In genomic region chr9:85944672-85945071, GRCh38 we compare ENCODE assay signal across 16 cellular contexts.
"Had no signal": no experiment of that assay in that cellular context is flagged by ENCODE, and none has a peak within 500 bp of the region (broad histone marks: within the 10 kb centered on the region; RNA-seq: fewer than 3 reads in every experiment).

No MANE protein-coding gene starts in this region.

- ATAC-seq: activated T-cell treated with anti-CD3 and anti-CD28 coated beads, Interleukin-2, amount 50 U/mL, for 72 hours; left ventricle myocardium superior had no signal

- H3K27ac Mint-ChIP-seq: activated CD4-positive, alpha-beta memory T cell treated with anti-CD3 and anti-CD28 coated beads for 36 hours; activated T-cell treated with anti-CD3 and anti-CD28 coated beads, Interleukin-2, amount 50 U/mL, for 72 hours had no signal

- H3K9me3 Mint-ChIP-seq: activated CD4-positive, alpha-beta memory T cell treated with anti-CD3 and anti-CD28 coated beads for 36 hours had no signal

- H3K4me3 ChIP-seq: cardiac muscle cell, colonic mucosa, ovary, tibial artery had no signal

- H3K27me3 ChIP-seq: cardiac muscle cell, colonic mucosa, ovary, tibial artery had no signal

- H3K27me3 Mint-ChIP-seq: activated CD4-positive, alpha-beta memory T cell treated with anti-CD3 and anti-CD28 coated beads for 36 hours had no signal

- DNase-seq: activated CD4-positive, alpha-beta memory T cell treated with anti-CD3 and anti-CD28 coated beads for 36 hours; activated CD8-positive, alpha-beta memory T cell treated with anti-CD3 and anti-CD28 coated beads, Interleukin-2, amount 50 U/mL, for 4 hours; activated gamma-delta T cell treated with Interleukin-2 at 50 U/mL for 16 hours; activated T-cell treated with anti-CD3 and anti-CD28 coated beads, Interleukin-2, amount 50 U/mL, for 72 hours; colonic mucosa; effector CD4-positive, alpha-beta T cell; left ventricle myocardium superior; mesendoderm; ovary; stimulated activated CD4-positive, alpha-beta T cell treated with anti-CD3 and anti-CD28 coated beads, Interleukin-15, amount 100 ng/mL, for 24 hours; stimulated activated CD4-positive, alpha-beta T cell treated with anti-CD3 and anti-CD28 coated beads, Interleukin-4, amount 100 ng/mL, for 4 hours; SW 1271; tibial artery had no signal

- H3K36me3 ChIP-seq: colonic mucosa, ovary, tibial artery had no signal

- H3K4me3 Mint-ChIP-seq: activated CD4-positive, alpha-beta memory T cell treated with anti-CD3 and anti-CD28 coated beads for 36 hours had no signal

- H3K27ac ChIP-seq: cardiac muscle cell, colonic mucosa, ovary had no signal

- FAIRE-seq: astrocyte, endothelial cell of umbilical vein had no signal

- H3K9me3 ChIP-seq: colonic mucosa, ovary, tibial artery had no signal
